2 cellular contexts compared by ENCODE assay signal in genomic region chr1:43583058-43583457, GRCh38.
TF ChIP-seq lines count a peak whose summit lies in the region.

No MANE protein-coding gene starts in this region.

TF ChIP-seq in A549, 52 proteins besides CTCF, POLR2A, EP300 and RAD21 (continued from another document):
- TF ChIP-seq ATOH8 (CRISPR knock-in tag; IDR thresholded peaks at IDR 0.05; ENCODE audit: low read depth) (no peak), HOXB13 (CRISPR knock-in tag; IDR thresholded peaks at IDR 0.05; ENCODE audit: low read depth) (no peak), MAZ (IDR thresholded peaks at IDR 0.05; ENCODE audit: borderline replicate concordance, low read depth, low read length) (no peak), TFCP2L1 (CRISPR knock-in tag; IDR thresholded peaks at IDR 0.05) (no peak), E2F6 (IDR thresholded peaks at IDR 0.05; ENCODE audit: borderline replicate concordance, low read depth) (no peak), MYC (IDR thresholded peaks at IDR 0.05; ENCODE audit: borderline replicate concordance, low read length) (no peak), ZNF302 (CRISPR knock-in tag; IDR thresholded peaks at IDR 0.05) (no peak)

TF ChIP-seq in HCT116, 20 proteins besides CTCF, POLR2A, EP300 and RAD21 (continued from another document):
- TF ChIP-seq REST (IDR thresholded peaks at IDR 0.05; ENCODE audit: low read depth) (no peak), SIN3A (IDR thresholded peaks at IDR 0.05; ENCODE audit: low read depth) (no peak), FOSL1 (IDR thresholded peaks at IDR 0.05; ENCODE audit: low read depth) (no peak), SRF (IDR thresholded peaks at IDR 0.05; ENCODE audit: low read depth) (no peak), TCF7L2 (IDR thresholded peaks at IDR 0.05; ENCODE audit: borderline replicate concordance, extremely low read depth, insufficient read depth, insufficient read length) (no peak), POLR2AphosphoS5 (IDR thresholded peaks at IDR 0.05; ENCODE audit: low read depth, low read length) (no peak), ZNF274 (IDR thresholded peaks at IDR 0.05; ENCODE audit: low read depth, low read length) (no peak), CBX3 (IDR thresholded peaks at IDR 0.05; ENCODE audit: low read depth) (no peak), SP1 (IDR thresholded peaks at IDR 0.05; ENCODE audit: low read depth) (no peak)
- TF ChIP-seq, protein P1, sequence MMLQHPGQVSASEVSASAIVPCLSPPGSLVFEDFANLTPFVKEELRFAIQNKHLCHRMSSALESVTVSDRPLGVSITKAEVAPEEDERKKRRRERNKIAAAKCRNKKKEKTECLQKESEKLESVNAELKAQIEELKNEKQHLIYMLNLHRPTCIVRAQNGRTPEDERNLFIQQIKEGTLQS (IDR thresholded peaks at IDR 0.05) = no peak
